In the genomic region with DNA sequence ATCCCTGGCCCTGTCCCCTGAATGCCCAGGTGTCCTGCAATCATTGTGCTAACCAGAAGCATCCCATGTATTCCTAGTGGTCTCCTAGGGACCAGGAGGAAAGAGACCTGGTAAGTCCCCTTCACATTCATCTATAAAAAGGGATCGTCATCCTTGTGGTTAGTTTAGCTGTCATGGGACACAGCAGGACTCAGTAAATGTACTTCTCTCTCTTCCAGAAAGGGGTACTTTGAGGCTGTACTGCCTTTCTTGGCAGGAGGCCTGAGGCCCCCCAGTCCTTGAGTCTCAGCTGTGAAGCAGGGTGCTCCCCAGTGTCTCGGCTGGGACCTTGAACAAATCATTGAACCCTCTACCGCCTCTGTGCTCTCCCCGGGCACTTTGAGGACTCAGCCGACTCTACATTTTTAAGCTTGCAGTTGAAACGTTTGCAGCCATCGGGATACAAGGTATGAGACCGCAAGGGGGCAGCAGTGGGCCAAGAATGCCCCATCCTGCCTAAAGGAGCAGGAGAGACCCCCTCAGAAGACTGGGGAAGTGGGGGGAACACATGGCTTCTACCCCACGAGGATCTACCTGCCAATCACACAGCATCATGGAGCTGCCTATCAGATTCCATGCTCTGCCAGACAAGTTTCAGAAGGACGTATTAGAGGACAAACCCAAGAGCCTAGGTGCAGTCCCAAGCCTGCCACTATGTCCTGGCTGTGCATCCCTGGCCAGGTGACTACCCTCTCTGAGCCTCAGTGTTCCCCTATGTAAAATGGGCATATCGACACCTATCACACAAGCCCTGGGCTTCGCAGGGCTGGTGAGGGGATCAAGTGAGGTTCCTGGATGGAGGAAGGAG, we compare ENCODE assay signal across 1 cellular context.
TF ChIP-seq lines count a peak whose summit lies in the region.

No MANE protein-coding gene starts in this region.

TF ChIP-seq in HepG2, 621 proteins besides CTCF, POLR2A, EP300 and RAD21:
- TF ChIP-seq TBX2 (CRISPR knock-in tag; IDR thresholded peaks at IDR 0.05; ENCODE audit: borderline replicate concordance): no peak
- no peak for TF ChIP-seq ZNF670 (CRISPR knock-in tag; IDR thresholded peaks at IDR 0.05; ENCODE audit: borderline replicate concordance)
- no peak for TF ChIP-seq PHF5A (CRISPR knock-in tag; IDR thresholded peaks at IDR 0.05; ENCODE audit: low read depth, unreplicated experiment)
- no peak for TF ChIP-seq NR2F1 (CRISPR knock-in tag; IDR thresholded peaks at IDR 0.05)
- TF ChIP-seq WIZ (CRISPR knock-in tag; IDR thresholded peaks at IDR 0.05): no peak
- TF ChIP-seq TGIF2 (CRISPR knock-in tag; IDR thresholded peaks at IDR 0.05): no peak
- TF ChIP-seq FOXA1 (IDR thresholded peaks at IDR 0.05): no peak
- TF ChIP-seq FOXA1 (CRISPR knock-in tag; IDR thresholded peaks at IDR 0.05): no peak
- TF ChIP-seq ZFYVE20 (CRISPR knock-in tag; IDR thresholded peaks at IDR 0.05; ENCODE audit: borderline replicate concordance, low read depth): no peak
- no peak for TF ChIP-seq SMAD3 (CRISPR knock-in tag; IDR thresholded peaks at IDR 0.05)
- no peak for TF ChIP-seq PRPF4 (IDR thresholded peaks at IDR 0.05; ENCODE audit: low read depth, low read length, poor library complexity, severe bottlenecking)
- peak; percentile 99 for TF ChIP-seq ZNF768 (CRISPR knock-in tag; IDR thresholded peaks at IDR 0.05)
- TF ChIP-seq ATAD3A (CRISPR knock-in tag; IDR thresholded peaks at IDR 0.05): no peak
- no peak for TF ChIP-seq ZNF883 (CRISPR knock-in tag; IDR thresholded peaks at IDR 0.05; ENCODE audit: not compliant biosample characterization)
- TF ChIP-seq, protein P1, sequence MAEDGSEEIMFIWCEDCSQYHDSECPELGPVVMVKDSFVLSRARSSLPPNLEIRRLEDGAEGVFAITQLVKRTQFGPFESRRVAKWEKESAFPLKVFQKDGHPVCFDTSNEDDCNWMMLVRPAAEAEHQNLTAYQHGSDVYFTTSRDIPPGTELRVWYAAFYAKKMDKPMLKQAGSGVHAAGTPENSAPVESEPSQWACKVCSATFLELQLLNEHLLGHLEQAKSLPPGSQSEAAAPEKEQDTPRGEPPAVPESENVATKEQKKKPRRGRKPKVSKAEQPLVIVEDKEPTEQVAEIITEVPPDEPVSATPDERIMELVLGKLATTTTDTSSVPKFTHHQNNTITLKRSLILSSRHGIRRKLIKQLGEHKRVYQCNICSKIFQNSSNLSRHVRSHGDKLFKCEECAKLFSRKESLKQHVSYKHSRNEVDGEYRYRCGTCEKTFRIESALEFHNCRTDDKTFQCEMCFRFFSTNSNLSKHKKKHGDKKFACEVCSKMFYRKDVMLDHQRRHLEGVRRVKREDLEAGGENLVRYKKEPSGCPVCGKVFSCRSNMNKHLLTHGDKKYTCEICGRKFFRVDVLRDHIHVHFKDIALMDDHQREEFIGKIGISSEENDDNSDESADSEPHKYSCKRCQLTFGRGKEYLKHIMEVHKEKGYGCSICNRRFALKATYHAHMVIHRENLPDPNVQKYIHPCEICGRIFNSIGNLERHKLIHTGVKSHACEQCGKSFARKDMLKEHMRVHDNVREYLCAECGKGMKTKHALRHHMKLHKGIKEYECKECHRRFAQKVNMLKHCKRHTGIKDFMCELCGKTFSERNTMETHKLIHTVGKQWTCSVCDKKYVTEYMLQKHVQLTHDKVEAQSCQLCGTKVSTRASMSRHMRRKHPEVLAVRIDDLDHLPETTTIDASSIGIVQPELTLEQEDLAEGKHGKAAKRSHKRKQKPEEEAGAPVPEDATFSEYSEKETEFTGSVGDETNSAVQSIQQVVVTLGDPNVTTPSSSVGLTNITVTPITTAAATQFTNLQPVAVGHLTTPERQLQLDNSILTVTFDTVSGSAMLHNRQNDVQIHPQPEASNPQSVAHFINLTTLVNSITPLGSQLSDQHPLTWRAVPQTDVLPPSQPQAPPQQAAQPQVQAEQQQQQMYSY (CRISPR knock-in tag; IDR thresholded peaks at IDR 0.05): no peak
- no peak for TF ChIP-seq SNAPC2 (CRISPR knock-in tag; IDR thresholded peaks at IDR 0.05)
- TF ChIP-seq XRCC5 (optimal IDR thresholded peaks at IDR 0.05; ENCODE audit: low read length): peak; percentile 76
- no peak for TF ChIP-seq EEA1 (CRISPR knock-in tag; IDR thresholded peaks at IDR 0.05; ENCODE audit: borderline replicate concordance)
- TF ChIP-seq ZNF431 (CRISPR knock-in tag; IDR thresholded peaks at IDR 0.05; ENCODE audit: borderline replicate concordance, low read depth): no peak
- TF ChIP-seq ZFP90 (CRISPR knock-in tag; IDR thresholded peaks at IDR 0.05; ENCODE audit: borderline replicate concordance): 0 out of 2 replicates have a peak, but pooled peaks have one; percentile 34
- TF ChIP-seq, protein P2, sequence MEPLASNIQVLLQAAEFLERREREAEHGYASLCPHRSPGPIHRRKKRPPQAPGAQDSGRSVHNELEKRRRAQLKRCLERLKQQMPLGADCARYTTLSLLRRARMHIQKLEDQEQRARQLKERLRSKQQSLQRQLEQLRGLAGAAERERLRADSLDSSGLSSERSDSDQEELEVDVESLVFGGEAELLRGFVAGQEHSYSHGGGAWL (CRISPR knock-in tag; IDR thresholded peaks at IDR 0.05): no peak
- TF ChIP-seq, protein P3, sequence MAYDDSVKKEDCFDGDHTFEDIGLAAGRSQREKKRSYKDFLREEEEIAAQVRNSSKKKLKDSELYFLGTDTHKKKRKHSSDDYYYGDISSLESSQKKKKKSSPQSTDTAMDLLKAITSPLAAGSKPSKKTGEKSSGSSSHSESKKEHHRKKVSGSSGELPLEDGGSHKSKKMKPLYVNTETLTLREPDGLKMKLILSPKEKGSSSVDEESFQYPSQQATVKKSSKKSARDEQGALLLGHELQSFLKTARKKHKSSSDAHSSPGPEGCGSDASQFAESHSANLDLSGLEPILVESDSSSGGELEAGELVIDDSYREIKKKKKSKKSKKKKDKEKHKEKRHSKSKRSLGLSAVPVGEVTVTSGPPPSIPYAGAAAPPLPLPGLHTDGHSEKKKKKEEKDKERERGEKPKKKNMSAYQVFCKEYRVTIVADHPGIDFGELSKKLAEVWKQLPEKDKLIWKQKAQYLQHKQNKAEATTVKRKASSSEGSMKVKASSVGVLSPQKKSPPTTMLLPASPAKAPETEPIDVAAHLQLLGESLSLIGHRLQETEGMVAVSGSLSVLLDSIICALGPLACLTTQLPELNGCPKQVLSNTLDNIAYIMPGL (CRISPR knock-in tag; IDR thresholded peaks at IDR 0.05; ENCODE audit: borderline replicate concordance in 1 of 2, low read depth in 1 of 2): 0 out of 4 replicates have a peak, but pooled peaks of 1 of the 2 experiments have one; percentile 35
- TF ChIP-seq MIER2 (CRISPR knock-in tag; IDR thresholded peaks at IDR 0.05): no peak
- TF ChIP-seq ZNF337 (CRISPR knock-in tag; IDR thresholded peaks at IDR 0.05; ENCODE audit: borderline replicate concordance, low read depth): no peak
- TF ChIP-seq TOE1 (CRISPR knock-in tag; IDR thresholded peaks at IDR 0.05): no peak
- TF ChIP-seq NFIC (IDR thresholded peaks at IDR 0.05; ENCODE audit: low read length): no peak
- TF ChIP-seq ZNF629 (CRISPR knock-in tag; conservative IDR thresholded peaks at IDR 0.05): peak; percentile 64
- TF ChIP-seq JDP2 (CRISPR knock-in tag; IDR thresholded peaks at IDR 0.05; ENCODE audit: borderline replicate concordance): no peak
- no peak for TF ChIP-seq ZFAT (CRISPR knock-in tag; conservative IDR thresholded peaks at IDR 0.05)
- no peak for TF ChIP-seq HDAC1 (CRISPR knock-in tag; IDR thresholded peaks at IDR 0.05)
- TF ChIP-seq CBX1 (IDR thresholded peaks at IDR 0.05; ENCODE audit: low read depth): no peak
- TF ChIP-seq TAF1 (CRISPR knock-in tag; IDR thresholded peaks at IDR 0.05): no peak
- peak; percentile 65 for TF ChIP-seq STAG1 (CRISPR knock-in tag; IDR thresholded peaks at IDR 0.05)
- no peak for TF ChIP-seq HOXA5 (CRISPR knock-in tag; IDR thresholded peaks at IDR 0.05)
- no peak for TF ChIP-seq ZNF484 (CRISPR knock-in tag; IDR thresholded peaks at IDR 0.05; ENCODE audit: borderline replicate concordance, low read depth)
- no peak for TF ChIP-seq SALL2 (CRISPR knock-in tag; IDR thresholded peaks at IDR 0.05)
- TF ChIP-seq SMC3 (IDR thresholded peaks at IDR 0.05; ENCODE audit: low read length): peak; percentile 47; the same call in 1 of the 2 replicates
- peak; percentile 41 for TF ChIP-seq TEAD3 (CRISPR knock-in tag; optimal IDR thresholded peaks at IDR 0.05; ENCODE audit: borderline replicate concordance)
- TF ChIP-seq DPF2 (CRISPR knock-in tag; IDR thresholded peaks at IDR 0.05; ENCODE audit: borderline replicate concordance, low read depth): no peak
- TF ChIP-seq, protein P4, sequence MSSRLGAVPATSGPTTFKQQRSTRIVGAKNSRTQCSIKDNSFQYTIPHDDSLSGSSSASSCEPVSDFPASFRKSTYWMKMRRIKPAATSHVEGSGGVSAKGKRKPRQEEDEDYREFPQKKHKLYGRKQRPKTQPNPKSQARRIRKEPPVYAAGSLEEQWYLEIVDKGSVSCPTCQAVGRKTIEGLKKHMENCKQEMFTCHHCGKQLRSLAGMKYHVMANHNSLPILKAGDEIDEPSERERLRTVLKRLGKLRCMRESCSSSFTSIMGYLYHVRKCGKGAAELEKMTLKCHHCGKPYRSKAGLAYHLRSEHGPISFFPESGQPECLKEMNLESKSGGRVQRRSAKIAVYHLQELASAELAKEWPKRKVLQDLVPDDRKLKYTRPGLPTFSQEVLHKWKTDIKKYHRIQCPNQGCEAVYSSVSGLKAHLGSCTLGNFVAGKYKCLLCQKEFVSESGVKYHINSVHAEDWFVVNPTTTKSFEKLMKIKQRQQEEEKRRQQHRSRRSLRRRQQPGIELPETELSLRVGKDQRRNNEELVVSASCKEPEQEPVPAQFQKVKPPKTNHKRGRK (CRISPR knock-in tag; IDR thresholded peaks at IDR 0.05): no peak
